ENCODE assay signal across 2 cellular contexts in genomic region chr21:43300496-43301423, GRCh38.
TF ChIP-seq lines count a peak whose summit lies in the region.

No MANE protein-coding gene starts in this region.

TF ChIP-seq in K562, 482 proteins besides CTCF, POLR2A, EP300 and RAD21 (continued from another document):
- TF ChIP-seq RAD51 (IDR thresholded peaks at IDR 0.05; ENCODE audit: borderline replicate concordance, low read depth) (no peak), SMARCA4 (IDR thresholded peaks at IDR 0.05) (no peak)

TF ChIP-seq in SK-N-SH treated with all-trans-retinoic acid at 6 μM for 48 hours, 23 proteins besides CTCF, POLR2A, EP300 and RAD21 (continued from another document):
- TF ChIP-seq CREB5 (CRISPR knock-in tag; IDR thresholded peaks at IDR 0.05; ENCODE audit: low read depth): no peak
- no peak for TF ChIP-seq TSHZ2 (CRISPR knock-in tag; IDR thresholded peaks at IDR 0.05)
- no peak for TF ChIP-seq GLIS3 (CRISPR knock-in tag; IDR thresholded peaks at IDR 0.05)
TF ChIP-seq in SK-N-SH treated with all-trans-retinoic acid at 6 μM for 48 hours: peak in this region for 0.
